23 cellular contexts compared by ENCODE assay signal in genomic region chr14:50218501-50218900, GRCh38. TPM values are rescaled to one million over a fixed set of nuclear protein-coding genes. Genes with fewer than 3 reads are reported as not detected.
DNase-seq lines count a peak whose midpoint lies in the region; ATAC-seq, FAIRE-seq and TF ChIP-seq lines count a peak whose summit lies in the region.
"Had no signal": no experiment of that assay in that cellular context is flagged by ENCODE, and none has a peak within 500 bp of the region (broad histone marks: within the 10 kb centered on the region; RNA-seq: fewer than 3 reads in every experiment).

No MANE protein-coding gene starts in this region.

- intact Hi-C loops in K562 (cut with micrococcal nuclease), result no loop called here
- intact Hi-C loops in Right ventricle myocardium superior (cut with DNase I), result no loop called here

- H4K20me1 ChIP-seq in K562 (replicated peaks; ENCODE audit: control insufficient read depth, insufficient read depth, low read length), result no peaks in the 10 kb centered on the region

- TF ChIP-seq EP300 in K562 (IDR thresholded peaks at IDR 0.05; ENCODE audit: low read length), result no peak

- H3K4me1 ChIP-seq in K562 (replicated peaks in 1 of 2; ENCODE audit: control insufficient read depth in 2 of 2, insufficient read depth in 2 of 2, low read length in 2 of 2) (no peaks in the 10 kb centered on the region; a peak in 1 of 5 replicates), Peyer's patch (peaks cover 0 to 17% (median 0%) of the 10 kb centered on the region in 4 donors)
- H3K4me1 ChIP-seq: BE2C had no signal

- no peak overlapping the region for H3K27ac ChIP-seq in K562 (ENCODE audit: extremely low read depth, low read depth, low read length)
- no peak overlapping the region for H3K27ac ChIP-seq in Peyer's patch

- in situ Hi-C loops in K562 (cut with MboI), result no loop called here

- 25% methylated on average over 4 of the region's 5 CpGs for WGBS in K562 (ENCODE audit: insufficient coverage, low coverage, missing lambda C conversion rate)

- CTCF ChIA-PET in K562 (lab: Yijun Ruan, JAX; ENCODE audit: low intra/inter-chr PET ratio), result interaction anchor here (0.6 kb wide), 1 partner anchor 394 kb away, joined by 3 read pairs; no protein-coding TSS in a partner anchor

- H3K36me3 ChIP-seq in K562 (ENCODE audit: control insufficient read depth, insufficient read depth, low read length) (no peaks in the 10 kb centered on the region), Peyer's patch (no peaks in the 10 kb centered on the region)
- H3K36me3 ChIP-seq: BE2C had no signal

- BruUV-seq in K562 (replicated peaks; lab: Mats Ljungman, UMichigan), result no TSS peak

- H3K27ac Mint-ChIP-seq in progenitor cell of endocrine pancreas, result peak overlapping the region; percentile 59
- H3K27ac Mint-ChIP-seq: CD4-positive, CD25-positive, alpha-beta regulatory T cell; CD8-positive, alpha-beta memory T cell; GM23338 had no signal

- H3K27me3 Mint-ChIP-seq in progenitor cell of endocrine pancreas, result no peaks in the 10 kb centered on the region
- H3K27me3 Mint-ChIP-seq: CD4-positive, CD25-positive, alpha-beta regulatory T cell; CD8-positive, alpha-beta memory T cell had no signal

- H3K4me1 Mint-ChIP-seq in progenitor cell of endocrine pancreas (ENCODE audit: low read depth), result peaks cover 10% of the 10 kb centered on the region

- H3K27me3 ChIP-seq in K562 (ENCODE audit: control insufficient read depth in 2 of 2, insufficient read depth in 2 of 2, low read length in 2 of 2), result no peaks in the 10 kb centered on the region
- H3K27me3 ChIP-seq in Peyer's patch, result no peaks in the 10 kb centered on the region
- H3K27me3 ChIP-seq: BE2C had no signal

- POLR2A ChIA-PET in K562 (lab: Yijun Ruan, JAX), result no interaction called here

- H3K9me3 Mint-ChIP-seq in progenitor cell of endocrine pancreas (ENCODE audit: low read depth), result peaks cover 6% of the 10 kb centered on the region
- H3K9me3 Mint-ChIP-seq: CD4-positive, CD25-positive, alpha-beta regulatory T cell; CD8-positive, alpha-beta memory T cell; GM23338 had no signal

- TF ChIP-seq CTCF in K562 (IDR thresholded peaks at IDR 0.05 in 2 of 3, conservative IDR thresholded peaks at IDR 0.05 in 1 of 3; ENCODE audit: insufficient read depth in 2 of 3, low read depth in 1 of 3, low read length in 3 of 3) (no peak), progenitor cell of endocrine pancreas (IDR thresholded peaks at IDR 0.05; ENCODE audit: unreplicated experiment) (no peak), Peyer's patch (IDR thresholded peaks at IDR 0.05) (no peak)

- TF ChIP-seq RAD21 in K562 (CRISPR knock-in tag; conservative IDR thresholded peaks at IDR 0.05 in 1 of 2, IDR thresholded peaks at IDR 0.05 in 1 of 2), result no peak

- no peaks in the 10 kb centered on the region for H3K9me3 ChIP-seq in K562 (replicated peaks; ENCODE audit: control insufficient read depth, insufficient read depth, low read depth, low read length)
- H3K9me3 ChIP-seq in Peyer's patch, result no peaks in the 10 kb centered on the region
- H3K9me3 ChIP-seq: BE2C had no signal

- peaks cover 35% of the 10 kb centered on the region for H3K79me2 ChIP-seq in K562 (ENCODE audit: control insufficient read depth, insufficient read depth, low read length)

- peaks cover 16% of the 10 kb centered on the region for H3K36me3 Mint-ChIP-seq in progenitor cell of endocrine pancreas (ENCODE audit: insufficient read depth)

- no peak overlapping the region for H3K4me3 Mint-ChIP-seq in progenitor cell of endocrine pancreas (ENCODE audit: low read depth)
- H3K4me3 Mint-ChIP-seq: CD4-positive, CD25-positive, alpha-beta regulatory T cell; GM23338 had no signal

- no peak overlapping the region for H3K4me2 ChIP-seq in K562 (ENCODE audit: insufficient read depth, low read length)
- H3K4me2 ChIP-seq: GM23338 had no signal

- H3K4me3 ChIP-seq in K562, result no peak overlapping the region
- no peak overlapping the region for H3K4me3 ChIP-seq in Peyer's patch
- H3K4me3 ChIP-seq: GM23338 had no signal

- TF ChIP-seq POLR2A in K562 (conservative IDR thresholded peaks at IDR 0.05), result no peak
- TF ChIP-seq POLR2A in Peyer's patch (IDR thresholded peaks at IDR 0.05), result no peak

- no peak for FAIRE-seq in K562 (lab: Jason Lieb, UNC)
- FAIRE-seq: A204.1, GM12892, H54, HTR-8/SVneo had no signal

- ATAC-seq in K562 (peak; percentile 22; the same call in 1 of the 3 replicates), Right ventricle myocardium superior (ENCODE audit: poor library complexity) (no peak)
- ATAC-seq: GM23338 had no signal

- peak; percentile 51 for DNase-seq in DMS79 (lab: John Stamatoyannopoulos, UW)
- DNase-seq in DMS79 treated with DMSO at 0.1 percent for 48 hours (lab: John Stamatoyannopoulos, UW), result peak; percentile 72
- no peak for DNase-seq in K562 (ENCODE audit: extremely low read depth in 1 of 4, low spot score in 3 of 4)
- DNase-seq in progenitor cell of endocrine pancreas (ENCODE audit: low spot score, unreplicated experiment), result no peak
- no peak for DNase-seq in Right ventricle myocardium superior
- no peak for DNase-seq in Peyer's patch
- DNase-seq in UCSD-AML1 (lab: John Stamatoyannopoulos, UW; ENCODE audit: unreplicated experiment), result no peak
- DNase-seq: ACHN; BE2C; C1 segment of cervical spinal cord; CD4-positive, CD25-positive, alpha-beta regulatory T cell; CD8-positive, alpha-beta memory T cell; COR-L47; DMS 273 treated with DMSO at 0.1 percent for 48 hours; DMS53; GDM1; HCEC 1CT; IMR-90 had no signal

- H3K9me1 ChIP-seq in K562 (ENCODE audit: control insufficient read depth, insufficient read depth, low read length), result no peaks in the 10 kb centered on the region

- H2AFZ ChIP-seq in K562 (ENCODE audit: low read depth, low read length), result no peak overlapping the region
- H2AFZ ChIP-seq: GM23338 had no signal

- H3K9ac ChIP-seq in K562 (ENCODE audit: insufficient read depth in 1 of 2, low read depth in 2 of 2, low read length in 2 of 2), result no peak overlapping the region

TF ChIP-seq in K562, 482 proteins besides CTCF, POLR2A, EP300 and RAD21:
- peak; percentile 69; the same call in 1 of the 2 replicates for TF ChIP-seq ZBTB33 (CRISPR knock-in tag; IDR thresholded peaks at IDR 0.05)
- TF ChIP-seq ZNF384 (IDR thresholded peaks at IDR 0.05; ENCODE audit: low read depth, low read length), result no peak

RNA-seq across cellular contexts. Expression of gene SOS2, which starts 12.9 kb away (rescaled TPM):
- total RNA-seq in K562 (2011; cell fraction: chromatin; rRNA removed; ENCODE audit: low replicate concordance), result 19.6 and 36.2 TPM in 2 replicates
- total RNA-seq in K562 (2011; cell fraction: nucleolus; rRNA removed), result 7.0 and 7.6 TPM in 2 replicates
- total RNA-seq in K562 (2011; cell fraction: nucleoplasm; rRNA removed), result 13.4 and 20.1 TPM in 2 replicates
- total RNA-seq in K562 (2014; rRNA removed) (4.5 and 5.8 TPM in 2 replicates), K562 (2014; rRNA removed; fragmentation: Illumina TruSeq; extraction: Trizol) (13.1 and 14.4 TPM in 2 replicates), K562 (2015; rRNA removed; fragmentation: Illumina TruSeq; extraction: Trizol) (11.5 and 12.1 TPM in 2 replicates), K562 (2021) (9.6 and 10.5 TPM in 2 replicates), progenitor cell of endocrine pancreas (34.2 and 35.7 TPM in 2 replicates), Right ventricle myocardium superior (29.5 TPM), Peyer's patch (10 to 100 TPM; 41.7 to 57.1 (median 53.9) TPM)
- polyA plus RNA-seq in K562 (2011; rRNA removed) (10.3 and 11.0 TPM in 2 replicates), K562 (2014; fragmentation: Illumina TruSeq; extraction: Trizol) (9.5 and 11.4 TPM in 2 replicates), K562 (2014; fragmentation: Nextera tagmentation; extraction: Ambion mirVana) (1 to 10 TPM; 2.2 to 3.0 TPM), K562 (2014; rRNA removed) (5.6 and 6.6 TPM in 2 replicates)
- polyA plus RNA-seq in K562 (2011; cell fraction: cytosol; rRNA removed), result 2.7 and 4.5 TPM in 2 replicates
- 7.8 and 9.7 TPM in 2 replicates for polyA plus RNA-seq in K562 (2011; cell fraction: nucleus; rRNA removed)
- polyA plus RNA-seq in K562 (2012), result 6.1 and 12.0 TPM in 2 replicates
- 18.9 and 25.4 TPM in 2 replicates for polyA minus RNA-seq in K562 (2011; rRNA and poly(A)+ RNA removed)
- 6.1 and 6.5 TPM in 2 replicates for polyA minus RNA-seq in K562 (2011; cell fraction: cytosol; rRNA and poly(A)+ RNA removed)
- polyA minus RNA-seq in K562 (2011; cell fraction: nucleus; rRNA and poly(A)+ RNA removed), result 8.8 and 23.4 TPM in 2 replicates

Comparison
In these comparisons a context has a peak if more than half of its experiments do, and no peak if none do; other contexts are left out.
1. DNase-seq: peak in DMS79 (single experiment) and DMS79 treated with DMSO at 0.1 percent for 48 hours (single experiment); none in K562 (0 of 4), progenitor cell of endocrine pancreas (single experiment), Right ventricle myocardium superior (single experiment), Peyer's patch (0 of 3) and UCSD-AML1 (single experiment).